Comparison of ENCODE assay signal across 20 cellular contexts in genomic region chr1:114749835-114750234, GRCh38. TPM values are rescaled to one million over a fixed set of nuclear protein-coding genes. Genes with fewer than 3 reads are reported as not detected.
DNase-seq lines count a peak whose midpoint lies in the region; ATAC-seq and TF ChIP-seq lines count a peak whose summit lies in the region.
"Had no signal": no experiment of that assay in that cellular context is flagged by ENCODE, and none has a peak within 500 bp of the region (broad histone marks: within the 10 kb centered on the region; RNA-seq: fewer than 3 reads in every experiment).

No MANE protein-coding gene starts in this region.

- peak overlapping the region; percentile 77 for H3K27ac ChIP-seq in left ventricle myocardium inferior (replicated peaks)
- H3K27ac ChIP-seq in left lung: no peak overlapping the region
- H3K27ac ChIP-seq in upper lobe of right lung: no peak overlapping the region

- peaks cover 100% of the 10 kb centered on the region for H3K79me2 ChIP-seq in Loucy (ENCODE audit: insufficient read depth, low read length)

- H3K9me3 ChIP-seq in left ventricle myocardium inferior (replicated peaks): no peaks in the 10 kb centered on the region
- no peaks in the 10 kb centered on the region for H3K9me3 ChIP-seq in Loucy (ENCODE audit: insufficient read depth, low read depth, low read length)
- no peaks in the 10 kb centered on the region for H3K9me3 ChIP-seq in left lung
- H3K9me3 ChIP-seq in upper lobe of right lung: no peaks in the 10 kb centered on the region

- H3F3A ChIP-seq in Loucy (ENCODE audit: low read depth): no peaks in the 10 kb centered on the region

- H3K9ac ChIP-seq in Loucy (ENCODE audit: low read depth, low read length, poor library complexity, severe bottlenecking): no peak overlapping the region

- H3K27me3 ChIP-seq in left ventricle myocardium inferior (ENCODE audit: low read depth) (no peaks in the 10 kb centered on the region), Loucy (ENCODE audit: insufficient read depth, low read length, poor library complexity, severe bottlenecking) (no peaks in the 10 kb centered on the region), left lung (no peaks in the 10 kb centered on the region), upper lobe of right lung (no peaks in the 10 kb centered on the region)

- H2AFZ ChIP-seq in Loucy (ENCODE audit: low read length): no peak overlapping the region

- ATAC-seq in left lung (peak; percentile 84), upper lobe of right lung (peak; percentile 65)
- ATAC-seq: SK-N-SH treated with all-trans-retinoic acid at 6 μM for 48 hours had no signal

- H4K20me1 ChIP-seq in Loucy (ENCODE audit: insufficient read depth, low read length, poor library complexity, severe bottlenecking): peaks cover 100% of the 10 kb centered on the region

- H3K36me3 ChIP-seq in left ventricle myocardium inferior: peaks cover 24% of the 10 kb centered on the region
- H3K36me3 ChIP-seq in Loucy (ENCODE audit: insufficient read depth, low read length): peaks cover 60% of the 10 kb centered on the region
- peaks cover 0 to 45% of the 10 kb centered on the region in 2 donors for H3K36me3 ChIP-seq in left lung
- peaks cover 50% of the 10 kb centered on the region for H3K36me3 ChIP-seq in upper lobe of right lung

- intact Hi-C loops in left ventricle myocardium inferior (cut with micrococcal nuclease): no loop called here
- intact Hi-C loops in cardiac septum (cut with DNase I): no loop called here
- intact Hi-C loops in left lung (cut with DNase I): no loop called here
- intact Hi-C loops in upper lobe of right lung (cut with DNase I): no loop called here

- H3K4me1 ChIP-seq in left ventricle myocardium inferior (peaks cover 100% of the 10 kb centered on the region), Loucy (ENCODE audit: insufficient read depth, low read length, poor library complexity, severe bottlenecking) (peaks cover 58% of the 10 kb centered on the region), left lung (peaks cover 22 to 85% of the 10 kb centered on the region in 2 donors), upper lobe of right lung (peaks cover 67% of the 10 kb centered on the region)

- H3K4me3 ChIP-seq in left ventricle myocardium inferior (peak overlapping the region; percentile 27), Loucy (ENCODE audit: low read length, poor library complexity, severe bottlenecking) (no peak overlapping the region), left lung (no peak overlapping the region), upper lobe of right lung (no peak overlapping the region)

- peak overlapping the region; percentile 94 for H3K4me2 ChIP-seq in Loucy (ENCODE audit: low read depth, low read length, poor library complexity, severe bottlenecking)

- TF ChIP-seq CTCF in left ventricle myocardium inferior (IDR thresholded peaks at IDR 0.05; ENCODE audit: borderline replicate concordance): no peak
- TF ChIP-seq CTCF in Loucy (conservative IDR thresholded peaks at IDR 0.05; ENCODE audit: low read length): no peak
- no peak for TF ChIP-seq CTCF in left lung (IDR thresholded peaks at IDR 0.05)
- TF ChIP-seq CTCF in upper lobe of right lung (IDR thresholded peaks at IDR 0.05): no peak

- H3K9me2 ChIP-seq in Loucy (replicated peaks; ENCODE audit: low read depth, low read length): no peaks in the 10 kb centered on the region

- DNase-seq in left ventricle myocardium inferior (no peak), cardiac septum (ENCODE audit: low spot score) (no peak), left lung (no peak), upper lobe of right lung (no peak), iPS-NIHi11 (ENCODE audit: low spot score) (no peak)
- no peak for DNase-seq in stimulated activated CD4-positive, alpha-beta T cell treated with anti-CD3 and anti-CD28 coated beads, Interleukin-15, amount 100 ng/mL, for 24 hours
- DNase-seq: CD8-positive, alpha-beta memory T cell; DMS79; Kasumi-1; NCI-H1105; NCI-H187; NCI-H526 treated with DMSO at 0.1 percent for 48 hours; NK-92 treated with Interleukin-12 subunit alpha and Interleukin-12 subunit beta, amount 100 ng/mL, for 24 hours; SHP77 had no signal

RNA-seq across cellular contexts. Expression of gene CSDE1, which starts 7.9 kb away (rescaled TPM):
- total RNA-seq in left ventricle myocardium inferior (910 TPM), cardiac septum (900 TPM), left lung (100 to 1,000 TPM; 493 to 524 TPM), upper lobe of right lung (551 TPM)

RNA-seq across cellular contexts. Expression of gene SIKE1, which starts 30.6 kb away (rescaled TPM):
- total RNA-seq in left ventricle myocardium inferior (26.0 TPM), cardiac septum (40.2 TPM), left lung (10 to 100 TPM; 37.7 to 42.7 TPM), upper lobe of right lung (31.2 TPM)

RNA-seq across cellular contexts. Expression of gene NRAS, which starts 33.3 kb away (rescaled TPM):
- total RNA-seq in left ventricle myocardium inferior (7.6 TPM), cardiac septum (11.2 TPM), left lung (10 to 100 TPM; 31.3 to 39.6 TPM), upper lobe of right lung (26.5 TPM)

RNA-seq across cellular contexts. Expression of gene AMPD1, which starts 54.5 kb away (rescaled TPM):
- total RNA-seq in left ventricle myocardium inferior (not detected), cardiac septum (0.30 TPM), left lung (under 1 TPM in 1 of 2 donors, not detected in 1; 0.79 TPM), upper lobe of right lung (not detected)
- total RNA-seq: B cell; CD8-positive, alpha-beta memory T cell; G401; H1; OCI-LY7 had no signal
